8 cellular contexts compared by ENCODE assay signal in the genomic region with DNA sequence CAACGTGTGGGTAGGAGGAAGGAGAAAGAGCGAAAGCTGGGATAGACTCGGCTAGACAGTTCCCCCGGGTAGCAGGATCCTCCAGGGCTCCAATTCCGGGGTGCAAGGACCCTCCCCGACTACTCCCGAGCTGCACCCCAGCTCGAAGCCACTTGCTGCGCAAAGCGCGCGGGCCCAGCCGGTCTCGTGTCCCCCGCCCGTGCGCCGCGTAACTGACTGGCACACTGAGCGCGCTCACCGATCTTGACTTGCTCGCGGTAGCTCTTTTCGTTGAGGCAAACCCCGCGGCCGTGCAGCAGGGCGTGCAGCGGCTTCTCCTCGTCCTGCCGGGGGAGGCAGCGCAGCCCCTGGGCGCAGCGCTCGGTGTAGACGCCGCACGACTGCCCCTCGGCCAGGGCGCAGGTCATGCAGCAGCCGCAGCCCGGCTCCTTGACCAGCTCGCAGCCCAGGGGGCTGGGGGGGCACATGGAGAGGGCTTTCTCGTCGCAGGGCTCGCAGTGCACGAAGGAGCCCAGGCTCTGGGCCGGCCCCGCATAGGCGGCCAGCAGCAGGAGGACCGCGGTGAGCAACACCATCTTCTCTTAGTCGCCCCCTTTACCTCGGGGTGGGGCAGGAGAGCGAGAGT. TPM values are rescaled to one million over a fixed set of nuclear protein-coding genes. Genes with fewer than 3 reads are reported as not detected.
A peak's percentile ranks its signal among the peaks of the same experiment; 100 is the strongest.
DNase-seq lines count a peak whose midpoint lies in the region; ATAC-seq and TF ChIP-seq lines count a peak whose summit lies in the region.

No MANE protein-coding gene starts in this region.

- no peaks in the 10 kb centered on the region for H3K36me3 ChIP-seq in liver (ENCODE audit: control insufficient read depth in 4 of 4, insufficient read depth in 3 of 4, low read depth in 1 of 4, low read length in 3 of 4)

- intact Hi-C loops in dendritic cell treated with granulocyte-macrophage colony-stimulating factor and Interleukin-4, amounts not matched to agents 40 ng/mL and 50 ng/mL, for 4 days (cut with micrococcal nuclease), result no loop called here

- ATAC-seq in stimulated activated effector memory CD8-positive, alpha-beta T cell treated with anti-CD3 and anti-CD28 coated beads, Interleukin-12 subunit alpha, Interleukin-12 subunit beta, amount 100 ng/mL, for 72 hours, result peak; percentile 23
- ATAC-seq in HG02852 (IDR thresholded peaks at IDR 0.05; ENCODE audit: unreplicated experiment) (no peak), HG02642 (IDR thresholded peaks at IDR 0.05; ENCODE audit: poor library complexity, unreplicated experiment) (no peak)

- no peak overlapping the region for H3K27ac ChIP-seq in 22Rv1
- H3K27ac ChIP-seq in liver (ENCODE audit: low read depth in 1 of 2, low read length in 2 of 2), result peak overlapping the region in 1 of 2 donors; percentile 13

- H3K9me3 ChIP-seq in liver (ENCODE audit: control insufficient read depth in 4 of 4, low read length in 3 of 4), result no peaks in the 10 kb centered on the region

- peak; percentile 20; the same call in 1 of the 2 replicates for TF ChIP-seq CTCF in 22Rv1 (IDR thresholded peaks at IDR 0.05)
- TF ChIP-seq CTCF in HFF-Myc (IDR thresholded peaks at IDR 0.05; ENCODE audit: low read depth, low read length, missing control alignments), result no peak
- TF ChIP-seq CTCF in liver (IDR thresholded peaks at IDR 0.05; ENCODE audit: low read depth, low read length, missing input control), result no peak

- peak overlapping the region; percentile 72 for H3K4me3 Mint-ChIP-seq in T-helper 1 cell treated with Interleukin-12 subunit alpha and Interleukin-12 subunit beta and Interleukin-4 antibody, amounts not matched to agents 30 μg/mL and 1 μg/mL, for 36 hours
- H3K4me3 Mint-ChIP-seq in dendritic cell treated with granulocyte-macrophage colony-stimulating factor and Interleukin-4, amounts not matched to agents 40 ng/mL and 50 ng/mL, for 4 days, result peak overlapping the region; percentile 54
- peak overlapping the region; percentile 73 for H3K4me3 Mint-ChIP-seq in stimulated activated effector memory CD8-positive, alpha-beta T cell treated with anti-CD3 and anti-CD28 coated beads, Interleukin-12 subunit alpha, Interleukin-12 subunit beta, amount 100 ng/mL, for 72 hours

- H3K4me1 ChIP-seq in liver (ENCODE audit: control insufficient read depth in 4 of 4, insufficient read depth in 4 of 4, low read length in 3 of 4), result peaks cover 12 to 29% (median 19%) of the 10 kb centered on the region in 4 donors

- no peak for DNase-seq in HFF-Myc (ENCODE audit: extremely low read depth, low read depth)
- DNase-seq in stimulated activated effector memory CD8-positive, alpha-beta T cell treated with anti-CD3 and anti-CD28 coated beads, Interleukin-12 subunit alpha, Interleukin-12 subunit beta, amount 100 ng/mL, for 72 hours (ENCODE audit: low spot score in 2 of 2), result no peak

- peaks cover 34% of the 10 kb centered on the region for H3K27me3 Mint-ChIP-seq in T-helper 1 cell treated with Interleukin-12 subunit alpha and Interleukin-12 subunit beta and Interleukin-4 antibody, amounts not matched to agents 30 μg/mL and 1 μg/mL, for 36 hours (ENCODE audit: low read depth)
- peaks cover 85% of the 10 kb centered on the region for H3K27me3 Mint-ChIP-seq in dendritic cell treated with granulocyte-macrophage colony-stimulating factor and Interleukin-4, amounts not matched to agents 40 ng/mL and 50 ng/mL, for 4 days

- H3K4me3 ChIP-seq in HFF-Myc (replicated peaks; ENCODE audit: low read depth, low read length), result peak overlapping the region; percentile 44
- H3K4me3 ChIP-seq in liver (ENCODE audit: low read depth in 1 of 3, low read length in 3 of 3), result peak overlapping the region in 2 of 3 donors; percentile 23 to 35

- peaks cover 0 to 15% (median 10%) of the 10 kb centered on the region in 4 donors for H3K27me3 ChIP-seq in liver (ENCODE audit: control insufficient read depth in 4 of 4, insufficient read depth in 4 of 4, low read length in 3 of 4)

- WGBS in liver, result 3% methylated on average over 56 of the region's 56 CpGs

- H3K9ac ChIP-seq in liver (ENCODE audit: low read depth in 1 of 2, low read length in 2 of 2), result no peak overlapping the region

- H3K27ac Mint-ChIP-seq in T-helper 1 cell treated with Interleukin-12 subunit alpha and Interleukin-12 subunit beta and Interleukin-4 antibody, amounts not matched to agents 30 μg/mL and 1 μg/mL, for 36 hours, result no peak overlapping the region
- no peak overlapping the region for H3K27ac Mint-ChIP-seq in dendritic cell treated with granulocyte-macrophage colony-stimulating factor and Interleukin-4, amounts not matched to agents 40 ng/mL and 50 ng/mL, for 4 days
- H3K27ac Mint-ChIP-seq in stimulated activated effector memory CD8-positive, alpha-beta T cell treated with anti-CD3 and anti-CD28 coated beads, Interleukin-12 subunit alpha, Interleukin-12 subunit beta, amount 100 ng/mL, for 72 hours, result no peak overlapping the region

- peaks cover 26% of the 10 kb centered on the region for H3K4me1 Mint-ChIP-seq in T-helper 1 cell treated with Interleukin-12 subunit alpha and Interleukin-12 subunit beta and Interleukin-4 antibody, amounts not matched to agents 30 μg/mL and 1 μg/mL, for 36 hours (ENCODE audit: low read depth)
- peaks cover 31% of the 10 kb centered on the region for H3K4me1 Mint-ChIP-seq in dendritic cell treated with granulocyte-macrophage colony-stimulating factor and Interleukin-4, amounts not matched to agents 40 ng/mL and 50 ng/mL, for 4 days (ENCODE audit: low read depth)
- H3K4me1 Mint-ChIP-seq in stimulated activated effector memory CD8-positive, alpha-beta T cell treated with anti-CD3 and anti-CD28 coated beads, Interleukin-12 subunit alpha, Interleukin-12 subunit beta, amount 100 ng/mL, for 72 hours, result peaks cover 25% of the 10 kb centered on the region

- no peak for TF ChIP-seq RAD21 in liver (IDR thresholded peaks at IDR 0.05)

- H3K9me3 Mint-ChIP-seq in T-helper 1 cell treated with Interleukin-12 subunit alpha and Interleukin-12 subunit beta and Interleukin-4 antibody, amounts not matched to agents 30 μg/mL and 1 μg/mL, for 36 hours, result no peaks in the 10 kb centered on the region
- no peaks in the 10 kb centered on the region for H3K9me3 Mint-ChIP-seq in dendritic cell treated with granulocyte-macrophage colony-stimulating factor and Interleukin-4, amounts not matched to agents 40 ng/mL and 50 ng/mL, for 4 days
- H3K9me3 Mint-ChIP-seq in stimulated activated effector memory CD8-positive, alpha-beta T cell treated with anti-CD3 and anti-CD28 coated beads, Interleukin-12 subunit alpha, Interleukin-12 subunit beta, amount 100 ng/mL, for 72 hours, result no peaks in the 10 kb centered on the region

- H3K36me3 Mint-ChIP-seq in T-helper 1 cell treated with Interleukin-12 subunit alpha and Interleukin-12 subunit beta and Interleukin-4 antibody, amounts not matched to agents 30 μg/mL and 1 μg/mL, for 36 hours (ENCODE audit: low read depth), result no peaks in the 10 kb centered on the region
- no peaks in the 10 kb centered on the region for H3K36me3 Mint-ChIP-seq in dendritic cell treated with granulocyte-macrophage colony-stimulating factor and Interleukin-4, amounts not matched to agents 40 ng/mL and 50 ng/mL, for 4 days (ENCODE audit: low read depth)
- no peaks in the 10 kb centered on the region for H3K36me3 Mint-ChIP-seq in stimulated activated effector memory CD8-positive, alpha-beta T cell treated with anti-CD3 and anti-CD28 coated beads, Interleukin-12 subunit alpha, Interleukin-12 subunit beta, amount 100 ng/mL, for 72 hours

TF ChIP-seq in liver, 16 proteins besides CTCF, POLR2A, EP300 and RAD21:
- no peak for TF ChIP-seq TAF1 (conservative IDR thresholded peaks at IDR 0.05)
- TF ChIP-seq, protein P1, sequence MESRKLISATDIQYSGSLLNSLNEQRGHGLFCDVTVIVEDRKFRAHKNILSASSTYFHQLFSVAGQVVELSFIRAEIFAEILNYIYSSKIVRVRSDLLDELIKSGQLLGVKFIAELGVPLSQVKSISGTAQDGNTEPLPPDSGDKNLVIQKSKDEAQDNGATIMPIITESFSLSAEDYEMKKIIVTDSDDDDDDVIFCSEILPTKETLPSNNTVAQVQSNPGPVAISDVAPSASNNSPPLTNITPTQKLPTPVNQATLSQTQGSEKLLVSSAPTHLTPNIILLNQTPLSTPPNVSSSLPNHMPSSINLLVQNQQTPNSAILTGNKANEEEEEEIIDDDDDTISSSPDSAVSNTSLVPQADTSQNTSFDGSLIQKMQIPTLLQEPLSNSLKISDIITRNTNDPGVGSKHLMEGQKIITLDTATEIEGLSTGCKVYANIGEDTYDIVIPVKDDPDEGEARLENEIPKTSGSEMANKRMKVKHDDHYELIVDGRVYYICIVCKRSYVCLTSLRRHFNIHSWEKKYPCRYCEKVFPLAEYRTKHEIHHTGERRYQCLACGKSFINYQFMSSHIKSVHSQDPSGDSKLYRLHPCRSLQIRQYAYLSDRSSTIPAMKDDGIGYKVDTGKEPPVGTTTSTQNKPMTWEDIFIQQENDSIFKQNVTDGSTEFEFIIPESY (IDR thresholded peaks at IDR 0.05), result no peak
- TF ChIP-seq FOXA1 (IDR thresholded peaks at IDR 0.05), result no peak
TF ChIP-seq in liver: peak in this region for 0.

RNA-seq across cellular contexts. Expression of a gene that starts 1.0 kb away (rescaled TPM):
- 10 to 100 TPM in 1 of 2 donors, 1 to 10 TPM in 1; 2.3 to 43.4 TPM for total RNA-seq in liver
- 10 to 100 TPM; 13.0 to 15.7 TPM for polyA plus RNA-seq in liver
